ENCODE assay signal across 16 cellular contexts in genomic region chr10:99937630-99938029, GRCh38.
DNase-seq lines count a peak whose midpoint lies in the region; ATAC-seq lines count a peak whose summit lies in the region.
"Had no signal": no experiment of that assay in that cellular context is flagged by ENCODE, and none has a peak within 500 bp of the region (broad histone marks: within the 10 kb centered on the region; RNA-seq: fewer than 3 reads in every experiment).

No MANE protein-coding gene starts in this region.

- intact Hi-C loops in activated CD4-positive, alpha-beta T cell treated with anti-CD3 and anti-CD28 coated beads for 36 hours (cut with DNase I, micrococcal nuclease), result no loop called here

- no peaks in the 10 kb centered on the region for H3K27me3 Mint-ChIP-seq in activated CD4-positive, alpha-beta T cell treated with anti-CD3 and anti-CD28 coated beads for 36 hours
- H3K27me3 Mint-ChIP-seq in activated T-helper 17 cell treated with anti-CD3 and anti-CD28 coated beads, Interleukin-2, amount 50 U/mL, for 72 hours, result no peaks in the 10 kb centered on the region
- H3K27me3 Mint-ChIP-seq: CD4-positive, CD25-positive, alpha-beta regulatory T cell had no signal

- no peaks in the 10 kb centered on the region for H3K9me3 Mint-ChIP-seq in activated CD4-positive, alpha-beta T cell treated with anti-CD3 and anti-CD28 coated beads for 36 hours (ENCODE audit: low read depth)
- no peaks in the 10 kb centered on the region for H3K9me3 Mint-ChIP-seq in activated T-helper 17 cell treated with anti-CD3 and anti-CD28 coated beads, Interleukin-2, amount 50 U/mL, for 72 hours

- POLR2A ChIA-PET in activated CD4-positive, alpha-beta T cell treated with anti-CD3 and anti-CD28 coated beads for 36 hours (lab: Charles Lee), result no interaction called here

- H3K36me3 Mint-ChIP-seq in activated CD4-positive, alpha-beta T cell treated with anti-CD3 and anti-CD28 coated beads for 36 hours (ENCODE audit: low read depth), result peaks cover 3% of the 10 kb centered on the region
- no peaks in the 10 kb centered on the region for H3K36me3 Mint-ChIP-seq in activated T-helper 17 cell treated with anti-CD3 and anti-CD28 coated beads, Interleukin-2, amount 50 U/mL, for 72 hours (ENCODE audit: low read depth)

- DNase-seq in activated CD4-positive, alpha-beta T cell treated with anti-CD3 and anti-CD28 coated beads for 36 hours, result peak; percentile 9
- DNase-seq in activated CD4-positive, alpha-beta T cell treated with anti-CD3 and anti-CD28 coated beads, Interleukin-2, amount 50 U/mL, for 1 hour, result no peak
- no peak for DNase-seq in stimulated activated naive CD8-positive, alpha-beta T cell treated with anti-CD3 and anti-CD28 coated beads, Interleukin-15, Interleukin-2, amounts not matched to agents 100 U/mL and 50 U/mL, for 24 hours
- no peak for DNase-seq in DMS114 treated with DMSO at 0.1 percent for 48 hours (lab: John Stamatoyannopoulos, UW; ENCODE audit: unreplicated experiment)
- DNase-seq: CD4-positive, CD25-positive, alpha-beta regulatory T cell; left ventricle myocardium inferior; NCI-H1930; NCI-H526; psoas muscle; stimulated activated CD4-positive, alpha-beta T cell treated with anti-CD3 and anti-CD28 coated beads, Interleukin-12 subunit alpha, Interleukin-12 subunit beta, amount 100 ng/mL, for 4 hours; SW 1271 had no signal

- H3K4me1 Mint-ChIP-seq in activated CD4-positive, alpha-beta T cell treated with anti-CD3 and anti-CD28 coated beads for 36 hours, result no peaks in the 10 kb centered on the region
- no peaks in the 10 kb centered on the region for H3K4me1 Mint-ChIP-seq in activated T-helper 17 cell treated with anti-CD3 and anti-CD28 coated beads, Interleukin-2, amount 50 U/mL, for 72 hours
- H3K4me1 Mint-ChIP-seq: CD4-positive, CD25-positive, alpha-beta regulatory T cell had no signal

- H3K27ac Mint-ChIP-seq in activated CD4-positive, alpha-beta T cell treated with anti-CD3 and anti-CD28 coated beads for 36 hours, result no peak overlapping the region
- no peak overlapping the region for H3K27ac Mint-ChIP-seq in activated T-helper 17 cell treated with anti-CD3 and anti-CD28 coated beads, Interleukin-2, amount 50 U/mL, for 72 hours
- H3K27ac Mint-ChIP-seq: CD4-positive, CD25-positive, alpha-beta regulatory T cell; WTC11 had no signal

- H3K4me3 Mint-ChIP-seq in activated CD4-positive, alpha-beta T cell treated with anti-CD3 and anti-CD28 coated beads for 36 hours, result no peak overlapping the region
- H3K4me3 Mint-ChIP-seq in activated T-helper 17 cell treated with anti-CD3 and anti-CD28 coated beads, Interleukin-2, amount 50 U/mL, for 72 hours, result no peak overlapping the region
- H3K4me3 Mint-ChIP-seq: CD4-positive, CD25-positive, alpha-beta regulatory T cell; WTC11 had no signal

- peak; percentile 61 for ATAC-seq in activated CD4-positive, alpha-beta T cell treated with anti-CD3 and anti-CD28 coated beads for 36 hours
- ATAC-seq in HG02938 (IDR thresholded peaks at IDR 0.05; ENCODE audit: unreplicated experiment) (peak; percentile 49), HG03196 (IDR thresholded peaks at IDR 0.05; ENCODE audit: unreplicated experiment) (no peak), GM19324 (IDR thresholded peaks at IDR 0.05; ENCODE audit: low FRiP score, unreplicated experiment) (no peak)
- peak; percentile 88 for ATAC-seq in activated T-helper 17 cell treated with anti-CD3 and anti-CD28 coated beads, Interleukin-2, amount 50 U/mL, for 72 hours (replicated peaks)
- ATAC-seq in stimulated activated naive CD8-positive, alpha-beta T cell treated with anti-CD3 and anti-CD28 coated beads, Interleukin-15, Interleukin-2, amounts not matched to agents 100 U/mL and 50 U/mL, for 24 hours, result peak; percentile 61
- ATAC-seq: psoas muscle, WTC11 had no signal

- CTCF ChIA-PET in activated CD4-positive, alpha-beta T cell treated with anti-CD3 and anti-CD28 coated beads for 36 hours (lab: Charles Lee), result interaction anchor here (1.2 kb wide), 1 partner anchor 108 kb away, joined by 3 read pairs; no protein-coding TSS in a partner anchor

Comparison
In these comparisons a context has a peak if more than half of its experiments do, and no peak if none do; other contexts are left out.
1. ATAC-seq: peak in activated CD4-positive, alpha-beta T cell treated with anti-CD3 and anti-CD28 coated beads for 36 hours (single experiment), HG02938 (single experiment), activated T-helper 17 cell treated with anti-CD3 and anti-CD28 coated beads, Interleukin-2, amount 50 U/mL, for 72 hours (single experiment) and stimulated activated naive CD8-positive, alpha-beta T cell treated with anti-CD3 and anti-CD28 coated beads, Interleukin-15, Interleukin-2, amounts not matched to agents 100 U/mL and 50 U/mL, for 24 hours (single experiment); none in HG03196 (single experiment) and GM19324 (single experiment).